1 cellular context compared by ENCODE assay signal in the genomic region with DNA sequence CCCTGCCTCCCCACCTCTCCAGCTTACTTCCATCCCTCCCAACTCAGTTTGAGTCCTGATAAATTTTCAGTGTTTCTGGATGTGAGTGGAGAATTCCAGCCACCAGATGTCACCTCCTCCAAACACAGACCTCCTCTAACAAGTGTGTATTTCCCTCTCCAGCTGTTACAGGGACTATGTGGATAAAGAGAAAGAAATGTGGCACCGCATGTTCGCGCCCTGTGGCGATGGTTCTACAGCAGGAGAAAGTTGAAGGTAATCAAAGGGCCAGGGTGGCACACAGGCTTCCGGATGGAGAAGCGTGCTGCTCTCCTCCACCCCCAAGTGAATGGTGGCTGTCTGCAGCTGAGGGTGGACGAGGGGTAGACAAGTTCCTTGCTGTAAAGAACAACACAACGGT.
TF ChIP-seq lines count a peak whose summit lies in the region.

No MANE protein-coding gene starts in this region.

TF ChIP-seq in H1, 55 proteins besides CTCF, POLR2A, EP300 and RAD21 (continued from another document):
- TF ChIP-seq, protein P1, sequence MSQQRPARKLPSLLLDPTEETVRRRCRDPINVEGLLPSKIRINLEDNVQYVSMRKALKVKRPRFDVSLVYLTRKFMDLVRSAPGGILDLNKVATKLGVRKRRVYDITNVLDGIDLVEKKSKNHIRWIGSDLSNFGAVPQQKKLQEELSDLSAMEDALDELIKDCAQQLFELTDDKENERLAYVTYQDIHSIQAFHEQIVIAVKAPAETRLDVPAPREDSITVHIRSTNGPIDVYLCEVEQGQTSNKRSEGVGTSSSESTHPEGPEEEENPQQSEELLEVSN (IDR thresholded peaks at IDR 0.05): peak; percentile 51; the same call in 1 of the 2 replicates
TF ChIP-seq in H1: peak in this region for 3.
